ENCODE assay signal across 1 cellular context in genomic region chrX:154986826-154987575, GRCh38.
TF ChIP-seq lines count a peak whose summit lies in the region.

No MANE protein-coding gene starts in this region.

TF ChIP-seq in K562, 482 proteins besides CTCF, POLR2A, EP300 and RAD21:
- TF ChIP-seq, protein P1, sequence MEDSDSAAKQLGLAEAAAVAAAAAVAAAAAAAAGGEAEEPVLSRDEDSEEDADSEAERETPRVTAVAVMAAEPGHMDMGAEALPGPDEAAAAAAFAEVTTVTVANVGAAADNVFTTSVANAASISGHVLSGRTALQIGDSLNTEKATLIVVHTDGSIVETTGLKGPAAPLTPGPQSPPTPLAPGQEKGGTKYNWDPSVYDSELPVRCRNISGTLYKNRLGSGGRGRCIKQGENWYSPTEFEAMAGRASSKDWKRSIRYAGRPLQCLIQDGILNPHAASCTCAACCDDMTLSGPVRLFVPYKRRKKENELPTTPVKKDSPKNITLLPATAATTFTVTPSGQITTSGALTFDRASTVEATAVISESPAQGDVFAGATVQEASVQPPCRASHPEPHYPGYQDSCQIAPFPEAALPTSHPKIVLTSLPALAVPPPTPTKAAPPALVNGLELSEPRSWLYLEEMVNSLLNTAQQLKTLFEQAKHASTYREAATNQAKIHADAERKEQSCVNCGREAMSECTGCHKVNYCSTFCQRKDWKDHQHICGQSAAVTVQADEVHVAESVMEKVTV (CRISPR knock-in tag; IDR thresholded peaks at IDR 0.05), result peak; percentile 61
- no peak for TF ChIP-seq DPF2 (IDR thresholded peaks at IDR 0.05)
- no peak for TF ChIP-seq ZNF584 (CRISPR knock-in tag; IDR thresholded peaks at IDR 0.05; ENCODE audit: low read depth)
- TF ChIP-seq ZNF561 (CRISPR knock-in tag; conservative IDR thresholded peaks at IDR 0.05), result no peak
- no peak for TF ChIP-seq RFX5 (IDR thresholded peaks at IDR 0.05; ENCODE audit: low read depth, low read length)
- TF ChIP-seq FUS (optimal IDR thresholded peaks at IDR 0.05; ENCODE audit: low read depth, low read length), result no peak
- TF ChIP-seq, protein P2, sequence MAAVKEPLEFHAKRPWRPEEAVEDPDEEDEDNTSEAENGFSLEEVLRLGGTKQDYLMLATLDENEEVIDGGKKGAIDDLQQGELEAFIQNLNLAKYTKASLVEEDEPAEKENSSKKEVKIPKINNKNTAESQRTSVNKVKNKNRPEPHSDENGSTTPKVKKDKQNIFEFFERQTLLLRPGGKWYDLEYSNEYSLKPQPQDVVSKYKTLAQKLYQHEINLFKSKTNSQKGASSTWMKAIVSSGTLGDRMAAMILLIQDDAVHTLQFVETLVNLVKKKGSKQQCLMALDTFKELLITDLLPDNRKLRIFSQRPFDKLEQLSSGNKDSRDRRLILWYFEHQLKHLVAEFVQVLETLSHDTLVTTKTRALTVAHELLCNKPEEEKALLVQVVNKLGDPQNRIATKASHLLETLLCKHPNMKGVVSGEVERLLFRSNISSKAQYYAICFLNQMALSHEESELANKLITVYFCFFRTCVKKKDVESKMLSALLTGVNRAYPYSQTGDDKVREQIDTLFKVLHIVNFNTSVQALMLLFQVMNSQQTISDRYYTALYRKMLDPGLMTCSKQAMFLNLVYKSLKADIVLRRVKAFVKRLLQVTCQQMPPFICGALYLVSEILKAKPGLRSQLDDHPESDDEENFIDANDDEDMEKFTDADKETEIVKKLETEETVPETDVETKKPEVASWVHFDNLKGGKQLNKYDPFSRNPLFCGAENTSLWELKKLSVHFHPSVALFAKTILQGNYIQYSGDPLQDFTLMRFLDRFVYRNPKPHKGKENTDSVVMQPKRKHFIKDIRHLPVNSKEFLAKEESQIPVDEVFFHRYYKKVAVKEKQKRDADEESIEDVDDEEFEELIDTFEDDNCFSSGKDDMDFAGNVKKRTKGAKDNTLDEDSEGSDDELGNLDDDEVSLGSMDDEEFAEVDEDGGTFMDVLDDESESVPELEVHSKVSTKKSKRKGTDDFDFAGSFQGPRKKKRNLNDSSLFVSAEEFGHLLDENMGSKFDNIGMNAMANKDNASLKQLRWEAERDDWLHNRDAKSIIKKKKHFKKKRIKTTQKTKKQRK (IDR thresholded peaks at IDR 0.05; ENCODE audit: borderline replicate concordance, low read depth, low read length), result no peak
- no peak for TF ChIP-seq SMARCC2 (IDR thresholded peaks at IDR 0.05; ENCODE audit: low read depth)
- TF ChIP-seq DMBX1 (CRISPR knock-in tag; IDR thresholded peaks at IDR 0.05; ENCODE audit: borderline replicate concordance), result no peak
- 0 out of 2 replicates have a peak, but pooled peaks have one; percentile 27 for TF ChIP-seq SMC3 (conservative IDR thresholded peaks at IDR 0.05; ENCODE audit: insufficient read depth, low read depth, low read length)
- no peak for TF ChIP-seq BRD9 (IDR thresholded peaks at IDR 0.05; ENCODE audit: low read depth, partially characterized antibody)
- no peak for TF ChIP-seq NCOA1 (IDR thresholded peaks at IDR 0.05; ENCODE audit: low read depth)
- no peak for TF ChIP-seq CCNT2 (IDR thresholded peaks at IDR 0.05; ENCODE audit: borderline replicate concordance, extremely low read depth, insufficient read length, low read depth, low read length)
- no peak for TF ChIP-seq ZBTB8A (IDR thresholded peaks at IDR 0.05; ENCODE audit: partially characterized antibody)
- no peak for TF ChIP-seq TBL1XR1 (IDR thresholded peaks at IDR 0.05; ENCODE audit: low read length in 2 of 2)
- no peak for TF ChIP-seq PRDM10 (IDR thresholded peaks at IDR 0.05; ENCODE audit: partially characterized antibody)
